In the genomic region with DNA sequence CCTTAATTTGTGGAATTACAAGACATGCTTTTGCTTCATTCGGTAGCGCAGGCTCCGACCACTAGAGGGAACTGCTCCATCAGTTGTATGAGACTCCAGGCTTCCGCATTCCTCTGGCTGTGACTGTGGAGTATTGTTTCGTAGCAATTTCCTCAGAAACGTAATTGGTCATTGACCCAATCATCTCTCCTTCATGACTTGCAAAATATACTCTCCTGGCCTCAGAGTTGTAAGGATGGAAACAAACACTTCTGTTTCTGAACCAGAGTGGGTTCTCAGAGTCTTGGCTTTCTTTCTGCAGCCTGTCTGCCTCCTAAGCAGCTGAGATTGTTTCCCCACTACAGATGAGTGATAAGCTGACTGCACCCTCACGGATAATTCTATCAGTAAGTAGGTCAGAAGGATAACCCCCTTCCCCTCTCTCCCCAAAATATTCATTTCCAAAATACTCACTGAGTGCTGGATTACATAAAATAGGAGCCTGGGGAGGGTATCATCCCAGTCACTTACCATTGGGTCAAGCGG, we compare ENCODE assay signal across 8 cellular contexts.
DNase-seq lines count a peak whose midpoint lies in the region; ATAC-seq, FAIRE-seq and TF ChIP-seq lines count a peak whose summit lies in the region.

No MANE protein-coding gene starts in this region.

- H4K20me1 ChIP-seq in BLaER1 (no peaks in the 10 kb centered on the region), HepG2 (ENCODE audit: insufficient read depth, low read length) (no peaks in the 10 kb centered on the region)

- H3K4me3 ChIP-seq in BLaER1 (peak overlapping the region; percentile 38; the same call in 1 of the 2 replicates), HepG2 (replicated peaks in 1 of 3; ENCODE audit: insufficient read depth in 1 of 3, low read depth in 2 of 3, low read length in 3 of 3) (peak overlapping the region; percentile 35 to 47 (median 44); a peak in 4 of 6 replicates)

- peak; percentile 89 for FAIRE-seq in HepG2 (lab: Jason Lieb, UNC)

- H3K4me1 ChIP-seq in BLaER1 (peaks cover 15% of the 10 kb centered on the region), HepG2 (ENCODE audit: insufficient read depth, low read length) (0 out of 2 replicates have a peak, but pooled peaks cover 12% of the 10 kb centered on the region)

- peaks cover 13% of the 10 kb centered on the region for H3K4me1 Mint-ChIP-seq in activated B cell treated with CpG ODN at 0.5 μM for 24 hours

- intact Hi-C loops in activated B cell treated with CpG ODN at 0.5 μM for 24 hours (cut with micrococcal nuclease): loop anchor here (1.0 to 5.0 kb wide), 7 partner anchors 36 to 487 kb away; partner anchors contain the start of gene ZC3H12C
- intact Hi-C loops in HepG2 (cut with micrococcal nuclease; ENCODE audit: unreplicated experiment): loop anchor here (1.0 to 5.0 kb wide), 4 partner anchors 147 to 486 kb away; partner anchors contain the start of gene ZC3H12C

- H3K27ac ChIP-seq in BLaER1 (peak overlapping the region; percentile 58), HepG2 (ENCODE audit: extremely low read length, insufficient read depth, low read length) (no peak overlapping the region)

- no peak overlapping the region for H3K27ac Mint-ChIP-seq in activated B cell treated with CpG ODN at 0.5 μM for 24 hours

- TF ChIP-seq EP300 in HepG2 (IDR thresholded peaks at IDR 0.05; ENCODE audit: low read depth in 2 of 2, low read length in 2 of 2) (0 out of 4 replicates have a peak, but pooled peaks of 1 of the 2 experiments have one; percentile 7), HepG2 (CRISPR knock-in tag; IDR thresholded peaks at IDR 0.05; ENCODE audit: borderline replicate concordance) (no peak)

- in situ Hi-C loops in GM18951 (cut with MboI; ENCODE audit: low sequenced_read_pairs, unreplicated experiment): loop anchor here (10.0 kb wide), 1 partner anchor 208 kb away; no protein-coding TSS in a partner anchor
- in situ Hi-C loops in HepG2 (cut with HindIII; ENCODE audit: extremely low pct_ligation_motif_present, low pct_unique_long_range_greater_than_20kb): loop anchor here (25.0 kb wide), 1 partner anchor 1259 kb away; no protein-coding TSS in a partner anchor

- H3K4me2 ChIP-seq in BLaER1 (peak overlapping the region; percentile 66), HepG2 (ENCODE audit: low read depth, low read length) (peak overlapping the region; percentile 81)

- CTCF ChIA-PET in activated B cell treated with CpG ODN at 0.5 μM for 24 hours (lab: Charles Lee) (interaction anchor here (0.6 to 2.2 kb wide), 7 partner anchors 91 to 1164 kb away, joined by 3 to 8 read pairs (median 3); partner anchors contain the start of gene ZC3H12C), HepG2 (lab: Yijun Ruan, JAX; ENCODE audit: low intra/inter-chr PET ratio, low total read pairs) (interaction anchor here (1.2 kb wide), 1 partner anchor 255 kb away, joined by 4 read pairs; no protein-coding TSS in a partner anchor)

- H3K36me3 Mint-ChIP-seq in activated B cell treated with CpG ODN at 0.5 μM for 24 hours (ENCODE audit: low read depth): no peaks in the 10 kb centered on the region

- H3K9me3 ChIP-seq in BLaER1: peaks cover 26% of the 10 kb centered on the region
- H3K9me3 ChIP-seq in HepG2 (ENCODE audit: low read length): no peaks in the 10 kb centered on the region

- peaks cover 14% of the 10 kb centered on the region for H3K27me3 Mint-ChIP-seq in activated B cell treated with CpG ODN at 0.5 μM for 24 hours

- peaks cover 4% of the 10 kb centered on the region; the same call in 1 of the 2 replicates for H3K36me3 ChIP-seq in BLaER1
- H3K36me3 ChIP-seq in HepG2 (replicated peaks in 1 of 2; ENCODE audit: control insufficient read depth in 1 of 2, insufficient read depth in 2 of 2, low read length in 2 of 2): no peaks in the 10 kb centered on the region

- H2AFZ ChIP-seq in HepG2 (ENCODE audit: low read length): peak overlapping the region; percentile 92

- POLR2A ChIA-PET in activated B cell treated with CpG ODN at 0.5 μM for 24 hours (lab: Charles Lee): no interaction called here
- POLR2A ChIA-PET in HepG2 (lab: Yijun Ruan, JAX): no interaction called here

- WGBS in HepG2 (ENCODE audit: low lambda C conversion rate): 12% methylated on average over 8 of the region's 8 CpGs

- no peaks in the 10 kb centered on the region for H3K79me2 ChIP-seq in HepG2 (ENCODE audit: insufficient read depth, low read length)

- TF ChIP-seq POLR2A in GM18951 (IDR thresholded peaks at IDR 0.05; ENCODE audit: extremely low read depth, insufficient read depth, insufficient read length) (peak; percentile 33), HepG2 (IDR thresholded peaks at IDR 0.05; ENCODE audit: insufficient read depth in 1 of 2, low read depth in 2 of 2, low read length in 2 of 2) (no peak)

- peak; percentile 51; the same call in 1 of the 2 replicates for TF ChIP-seq RAD21 in HepG2 (CRISPR knock-in tag; IDR thresholded peaks at IDR 0.05)

- peak; percentile 89 for DNase-seq in NCI-H2171 treated with DMSO at 0.1 percent for 48 hours (lab: John Stamatoyannopoulos, UW)
- DNase-seq in activated B cell treated with CpG ODN at 0.5 μM for 24 hours: peak; percentile 32
- peak; percentile 97 for DNase-seq in dedifferentiated amniotic fluid mesenchymal stem cell (ENCODE audit: extremely low spot score)
- peak; percentile 78 for DNase-seq in HepG2 (ENCODE audit: low spot score)
- DNase-seq in stimulated activated CD4-positive, alpha-beta T cell treated with anti-CD3 and anti-CD28 coated beads, Interleukin-2, amount 100 ng/mL, for 48 hours: peak; percentile 48 to 58

- H3K9ac ChIP-seq in BLaER1 (peak overlapping the region; percentile 8; the same call in 1 of the 2 replicates), HepG2 (ENCODE audit: insufficient read depth, low read depth, low read length) (0 out of 2 replicates have a peak overlapping the region, but pooled peaks have one; percentile 24)

- ATAC-seq in HG03139 (IDR thresholded peaks at IDR 0.05; ENCODE audit: unreplicated experiment) (peak; percentile 88), activated B cell treated with CpG ODN at 0.5 μM for 24 hours (ENCODE audit: low read depth) (peak; percentile 92), HepG2 (peak; percentile 100)

- H3K27me3 ChIP-seq in BLaER1 (no peaks in the 10 kb centered on the region), HepG2 (ENCODE audit: control insufficient read depth in 1 of 2, insufficient read depth in 2 of 2, low read length in 2 of 2) (no peaks in the 10 kb centered on the region; a peak in 2 of 5 replicates)

- no peaks in the 10 kb centered on the region for H3K9me3 Mint-ChIP-seq in activated B cell treated with CpG ODN at 0.5 μM for 24 hours

- TF ChIP-seq CTCF in activated B cell treated with CpG ODN at 0.5 μM for 24 hours (IDR thresholded peaks at IDR 0.05) (no peak), HepG2 (CRISPR knock-in tag; IDR thresholded peaks at IDR 0.05) (peak; percentile 83)

- H3K4me3 Mint-ChIP-seq in activated B cell treated with CpG ODN at 0.5 μM for 24 hours: peak overlapping the region; percentile 68

- BruUV-seq in HepG2 (replicated peaks; lab: Mats Ljungman, UMichigan): no TSS peak

TF ChIP-seq in HepG2, 621 proteins besides CTCF, POLR2A, EP300 and RAD21 (continues in another document):
- TF ChIP-seq JARID2 (CRISPR knock-in tag; IDR thresholded peaks at IDR 0.05; ENCODE audit: insufficient replicate concordance): no peak
- TF ChIP-seq THAP11 (CRISPR knock-in tag; IDR thresholded peaks at IDR 0.05): peak; percentile 43; the same call in 1 of the 2 replicates
- TF ChIP-seq MED8 (CRISPR knock-in tag; IDR thresholded peaks at IDR 0.05; ENCODE audit: insufficient replicate concordance): no peak
- TF ChIP-seq AHR (CRISPR knock-in tag; IDR thresholded peaks at IDR 0.05): no peak
- TF ChIP-seq ZNF143 (CRISPR knock-in tag; IDR thresholded peaks at IDR 0.05): no peak
- TF ChIP-seq SCMH1 (CRISPR knock-in tag; IDR thresholded peaks at IDR 0.05; ENCODE audit: borderline replicate concordance): no peak
- TF ChIP-seq ZNF501 (CRISPR knock-in tag; IDR thresholded peaks at IDR 0.05): no peak
- no peak for TF ChIP-seq ZBTB42 (CRISPR knock-in tag; IDR thresholded peaks at IDR 0.05)
- TF ChIP-seq ZNF879 (CRISPR knock-in tag; IDR thresholded peaks at IDR 0.05): no peak
- no peak for TF ChIP-seq CAMTA2 (CRISPR knock-in tag; IDR thresholded peaks at IDR 0.05; ENCODE audit: borderline replicate concordance)
- TF ChIP-seq FIP1L1 (IDR thresholded peaks at IDR 0.05; ENCODE audit: borderline replicate concordance, insufficient read depth, low read depth, low read length): no peak
- no peak for TF ChIP-seq ZNF441 (CRISPR knock-in tag; IDR thresholded peaks at IDR 0.05; ENCODE audit: borderline replicate concordance)
- TF ChIP-seq TEAD3 (CRISPR knock-in tag; optimal IDR thresholded peaks at IDR 0.05; ENCODE audit: borderline replicate concordance): peak; percentile 98
- no peak for TF ChIP-seq HHEX (CRISPR knock-in tag; IDR thresholded peaks at IDR 0.05)
- TF ChIP-seq ZMYM4 (CRISPR knock-in tag; IDR thresholded peaks at IDR 0.05): peak; percentile 59; the same call in 1 of the 2 replicates
- no peak for TF ChIP-seq ONECUT2 (CRISPR knock-in tag; IDR thresholded peaks at IDR 0.05)
- TF ChIP-seq, protein P1, sequence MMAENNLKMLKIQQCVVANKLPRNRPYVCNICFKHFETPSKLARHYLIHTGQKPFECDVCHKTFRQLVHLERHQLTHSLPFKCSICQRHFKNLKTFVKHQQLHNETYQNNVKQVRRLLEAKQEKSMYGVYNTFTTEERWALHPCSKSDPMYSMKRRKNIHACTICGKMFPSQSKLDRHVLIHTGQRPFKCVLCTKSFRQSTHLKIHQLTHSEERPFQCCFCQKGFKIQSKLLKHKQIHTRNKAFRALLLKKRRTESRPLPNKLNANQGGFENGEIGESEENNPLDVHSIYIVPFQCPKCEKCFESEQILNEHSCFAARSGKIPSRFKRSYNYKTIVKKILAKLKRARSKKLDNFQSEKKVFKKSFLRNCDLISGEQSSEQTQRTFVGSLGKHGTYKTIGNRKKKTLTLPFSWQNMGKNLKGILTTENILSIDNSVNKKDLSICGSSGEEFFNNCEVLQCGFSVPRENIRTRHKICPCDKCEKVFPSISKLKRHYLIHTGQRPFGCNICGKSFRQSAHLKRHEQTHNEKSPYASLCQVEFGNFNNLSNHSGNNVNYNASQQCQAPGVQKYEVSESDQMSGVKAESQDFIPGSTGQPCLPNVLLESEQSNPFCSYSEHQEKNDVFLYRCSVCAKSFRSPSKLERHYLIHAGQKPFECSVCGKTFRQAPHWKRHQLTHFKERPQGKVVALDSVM (CRISPR knock-in tag; IDR thresholded peaks at IDR 0.05): no peak
- TF ChIP-seq RFX5 (IDR thresholded peaks at IDR 0.05; ENCODE audit: low read depth, low read length): no peak
- no peak for TF ChIP-seq MZF1 (CRISPR knock-in tag; IDR thresholded peaks at IDR 0.05; ENCODE audit: borderline replicate concordance)

Comparison
In these comparisons a context has a peak if more than half of its experiments do, and no peak if none do; other contexts are left out.
1. DNase-seq: peak in every context shown above with its lines; median percentile 97 in dedifferentiated amniotic fluid mesenchymal stem cell; 89 in NCI-H2171 treated with DMSO at 0.1 percent for 48 hours; 78 in HepG2; 53 in stimulated activated CD4-positive, alpha-beta T cell treated with anti-CD3 and anti-CD28 coated beads, Interleukin-2, amount 100 ng/mL, for 48 hours; 32 in activated B cell treated with CpG ODN at 0.5 μM for 24 hours.